In genomic region chr2:201532686-201533304, GRCh38 we compare ENCODE assay signal across 8 cellular contexts.
DNase-seq lines count a peak whose midpoint lies in the region; ATAC-seq and TF ChIP-seq lines count a peak whose summit lies in the region.

No MANE protein-coding gene starts in this region.

- DNase-seq in GM03348 (ENCODE audit: low spot score) (peak; percentile 59), HK-2 (ENCODE audit: unreplicated experiment) (peak; percentile 12), NCI-H1436 (lab: John Stamatoyannopoulos, UW) (no peak), NCI-H2227 (lab: John Stamatoyannopoulos, UW; ENCODE audit: unreplicated experiment) (no peak), progenitor cell of endocrine pancreas (ENCODE audit: low spot score, unreplicated experiment) (no peak), occipital lobe (lab: John Stamatoyannopoulos, UW) (no peak)
- no peak for DNase-seq in effector memory CD8-positive, alpha-beta T cell

- H3K27ac Mint-ChIP-seq in effector memory CD8-positive, alpha-beta T cell, result no peak overlapping the region
- no peak overlapping the region for H3K27ac Mint-ChIP-seq in progenitor cell of endocrine pancreas

- TF ChIP-seq CTCF in progenitor cell of endocrine pancreas (IDR thresholded peaks at IDR 0.05; ENCODE audit: unreplicated experiment), result no peak

- no peak overlapping the region for H3K4me3 Mint-ChIP-seq in effector memory CD8-positive, alpha-beta T cell
- H3K4me3 Mint-ChIP-seq in progenitor cell of endocrine pancreas (ENCODE audit: low read depth), result no peak overlapping the region

- peaks cover 0 to 12% of the 10 kb centered on the region in 2 donors for H3K4me1 Mint-ChIP-seq in effector memory CD8-positive, alpha-beta T cell (ENCODE audit: low read depth in 2 of 2)
- no peaks in the 10 kb centered on the region for H3K4me1 Mint-ChIP-seq in progenitor cell of endocrine pancreas (ENCODE audit: low read depth)

- no peaks in the 10 kb centered on the region for H3K27me3 Mint-ChIP-seq in effector memory CD8-positive, alpha-beta T cell
- no peaks in the 10 kb centered on the region for H3K27me3 Mint-ChIP-seq in progenitor cell of endocrine pancreas

- no peaks in the 10 kb centered on the region for H3K36me3 Mint-ChIP-seq in effector memory CD8-positive, alpha-beta T cell (ENCODE audit: insufficient read depth)
- H3K36me3 Mint-ChIP-seq in progenitor cell of endocrine pancreas (ENCODE audit: insufficient read depth), result no peaks in the 10 kb centered on the region

- ATAC-seq in GM21447 (IDR thresholded peaks at IDR 0.05; ENCODE audit: unreplicated experiment), result peak; percentile 97
- ATAC-seq in effector memory CD8-positive, alpha-beta T cell (replicated peaks), result peak; percentile 48

- peaks cover 6 to 16% of the 10 kb centered on the region in 2 donors for H3K9me3 Mint-ChIP-seq in effector memory CD8-positive, alpha-beta T cell
- H3K9me3 Mint-ChIP-seq in progenitor cell of endocrine pancreas (ENCODE audit: low read depth), result peaks cover 26% of the 10 kb centered on the region

Comparison
In these comparisons a context has a peak if more than half of its experiments do, and no peak if none do; other contexts are left out.
1. DNase-seq: peak in GM03348 (single experiment) and HK-2 (single experiment); none in effector memory CD8-positive, alpha-beta T cell (0 of 3), NCI-H1436 (single experiment), NCI-H2227 (single experiment), progenitor cell of endocrine pancreas (single experiment) and occipital lobe (single experiment).